ENCODE assay signal across 8 cellular contexts in genomic region chr2:237687666-237688065, GRCh38.
DNase-seq lines count a peak whose midpoint lies in the region; FAIRE-seq and TF ChIP-seq lines count a peak whose summit lies in the region.

No MANE protein-coding gene starts in this region.

- H3K4me3 ChIP-seq in AG10803 (ENCODE audit: low read length), result no peak overlapping the region
- H3K4me3 ChIP-seq in fibroblast of mammary gland (ENCODE audit: control insufficient read depth, low read depth, low read length), result no peak overlapping the region
- no peak overlapping the region for H3K4me3 ChIP-seq in prostate gland

- intact Hi-C loops in prostate gland (cut with DNase I), result no loop called here

- H3K27me3 ChIP-seq in prostate gland (replicated peaks; ENCODE audit: insufficient read depth), result no peaks in the 10 kb centered on the region

- FAIRE-seq in H54 (lab: Jason Lieb, UNC), result peak; percentile 95

- TF ChIP-seq POLR2A in H54 (IDR thresholded peaks at IDR 0.05; ENCODE audit: low read depth, low read length) (no peak), prostate gland (IDR thresholded peaks at IDR 0.05) (peak; percentile 37)

- no peaks in the 10 kb centered on the region for H3K9me3 ChIP-seq in prostate gland

- DNase-seq in AG10803 (ENCODE audit: low read depth) (peak; percentile 100), H54 (ENCODE audit: insufficient read length, low spot score) (peak; percentile 87), NOMO-1 treated with dmso at 0.1 percent for 144 hours (lab: John Stamatoyannopoulos, UW; ENCODE audit: unreplicated experiment) (peak; percentile 92), fibroblast of mammary gland (ENCODE audit: low read depth) (peak; percentile 100), prostate gland (ENCODE audit: low spot score) (no peak), SHP77 treated with DMSO at 0.1 percent for 48 hours (lab: John Stamatoyannopoulos, UW) (no peak), UCSD-AML1 (lab: John Stamatoyannopoulos, UW; ENCODE audit: unreplicated experiment) (no peak)
- DNase-seq in activated T-cell treated with anti-CD3 and anti-CD28 coated beads, Interleukin-2, amount 50 U/mL, for 1 hour, result peak; percentile 79

- no peaks in the 10 kb centered on the region for H3K36me3 ChIP-seq in prostate gland

- no peak for TF ChIP-seq CTCF in AG10803 (conservative IDR thresholded peaks at IDR 0.05; ENCODE audit: low read length)
- TF ChIP-seq CTCF in fibroblast of mammary gland (conservative IDR thresholded peaks at IDR 0.05; ENCODE audit: control insufficient read depth, insufficient read depth, low read depth, low read length), result no peak
- no peak for TF ChIP-seq CTCF in prostate gland (IDR thresholded peaks at IDR 0.05)

- H3K4me1 ChIP-seq in prostate gland (replicated peaks), result no peaks in the 10 kb centered on the region

- H3K27ac ChIP-seq in prostate gland, result peak overlapping the region; percentile 65 to 76

- 40% methylated on average over 4 of the region's 4 CpGs for WGBS in prostate gland

Comparison
In these comparisons a context has a peak if more than half of its experiments do, and no peak if none do; other contexts are left out.
1. DNase-seq: peak in AG10803 (single experiment), H54 (single experiment), NOMO-1 treated with dmso at 0.1 percent for 144 hours (single experiment), activated T-cell treated with anti-CD3 and anti-CD28 coated beads, Interleukin-2, amount 50 U/mL, for 1 hour (single experiment) and fibroblast of mammary gland (single experiment); none in prostate gland (single experiment), SHP77 treated with DMSO at 0.1 percent for 48 hours (single experiment) and UCSD-AML1 (single experiment).